In the genomic region with DNA sequence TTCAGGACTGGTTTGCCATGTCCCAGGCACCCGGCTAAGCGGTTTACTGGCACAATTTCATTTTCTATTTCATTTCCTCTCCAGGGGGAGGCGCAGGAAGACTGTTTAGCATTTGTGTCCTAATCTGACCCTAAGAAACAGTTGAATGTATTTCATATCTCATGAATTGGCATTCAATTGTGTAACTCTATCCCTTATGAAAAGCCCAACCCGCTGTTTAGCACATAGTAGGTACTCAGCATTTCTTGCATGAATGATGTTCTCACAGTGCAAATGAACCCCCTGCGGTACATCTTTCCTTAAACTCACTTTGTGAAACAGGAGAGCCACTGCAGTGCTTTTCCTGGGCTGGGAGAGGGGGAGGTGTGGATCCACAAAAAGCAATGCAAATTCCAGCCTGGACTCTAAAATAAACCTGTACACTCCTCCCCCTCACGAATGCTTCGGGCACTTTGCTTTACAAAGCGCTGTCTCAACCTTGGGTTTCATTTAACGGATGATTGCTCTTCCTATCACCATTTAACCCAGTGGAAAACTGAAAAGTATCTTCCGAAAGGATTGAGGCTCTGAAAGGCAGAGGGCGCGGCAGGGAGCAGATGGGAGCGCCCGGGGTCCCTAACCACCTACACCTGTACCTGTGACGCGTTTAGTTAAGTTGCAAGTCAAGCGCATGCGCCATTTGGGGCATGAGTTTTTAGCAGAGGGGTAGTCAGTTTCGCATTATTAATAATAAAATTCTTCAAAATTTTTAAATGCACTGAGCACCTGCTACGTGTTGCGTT, we compare ENCODE assay signal across 9 cellular contexts. TPM values are rescaled to one million over a fixed set of nuclear protein-coding genes. Genes with fewer than 3 reads are reported as not detected.
DNase-seq lines count a peak whose midpoint lies in the region; ATAC-seq and TF ChIP-seq lines count a peak whose summit lies in the region.
"Had no signal": no experiment of that assay in that cellular context is flagged by ENCODE, and none has a peak within 500 bp of the region (broad histone marks: within the 10 kb centered on the region; RNA-seq: fewer than 3 reads in every experiment).

No MANE protein-coding gene starts in this region.

- TF ChIP-seq POLR2A in thyroid gland (IDR thresholded peaks at IDR 0.05): peak in 1 of 2 donors; percentile 47

- CTCF ChIA-PET in activated CD8-positive, alpha-beta T cell treated with anti-CD3 and anti-CD28 coated beads, Interleukin-2, amount 10 ng/mL, durations not matched to agents 7 days and 5 days (lab: Charles Lee): interaction anchor here (0.8 to 2.1 kb wide), 17 partner anchors 9 to 1805 kb away, joined by 3 to 14 read pairs (median 4); a partner anchor contains a TSS

- peaks cover 53% of the 10 kb centered on the region for H3K4me1 ChIP-seq in CD4-positive, CD25-positive, alpha-beta regulatory T cell (ENCODE audit: control insufficient read depth, insufficient read depth, low read length, poor library complexity, severe bottlenecking)
- peaks cover 24 to 40% of the 10 kb centered on the region in 2 donors for H3K4me1 ChIP-seq in thyroid gland

- peaks cover 0 to 2% (median 0%) of the 10 kb centered on the region in 7 donors for H3K9me3 Mint-ChIP-seq in CD4-positive, CD25-positive, alpha-beta regulatory T cell
- no peaks in the 10 kb centered on the region for H3K9me3 Mint-ChIP-seq in activated CD8-positive, alpha-beta T cell treated with anti-CD3 and anti-CD28 coated beads, Interleukin-2, amount 10 ng/mL, durations not matched to agents 7 days and 5 days (ENCODE audit: insufficient read depth)

- peak; percentile 43 to 86 (median 75) for DNase-seq in CD4-positive, CD25-positive, alpha-beta regulatory T cell
- DNase-seq in HS-5 (ENCODE audit: low read depth): peak; percentile 71
- DNase-seq in NCI-H526 treated with DMSO at 0.1 percent for 48 hours (lab: John Stamatoyannopoulos, UW): peak; percentile 85
- DNase-seq in activated CD8-positive, alpha-beta T cell treated with anti-CD3 and anti-CD28 coated beads, Interleukin-2, amount 10 ng/mL, durations not matched to agents 7 days and 5 days: peak; percentile 83
- DNase-seq in epithelial cell of proximal tubule (ENCODE audit: low read depth): no peak
- DNase-seq in mucosa of gallbladder (ENCODE audit: low spot score): peak; percentile 55
- peak; percentile 78 to 83 for DNase-seq in thyroid gland

- intact Hi-C loops in thyroid gland (cut with DNase I): loop anchor here (10.0 kb wide), 1 partner anchor 198 kb away; a partner anchor contains a TSS

- H3K9me3 ChIP-seq in CD4-positive, CD25-positive, alpha-beta regulatory T cell (ENCODE audit: control insufficient read depth in 2 of 2, low read length in 2 of 2): no peaks in the 10 kb centered on the region
- H3K9me3 ChIP-seq in thyroid gland: no peaks in the 10 kb centered on the region

- WGBS in thyroid gland, 2 donors: 2 to 3% methylated on average over 21 of the region's 21 CpGs

- peak overlapping the region; percentile 97 to 98 (median 98) for H3K4me3 Mint-ChIP-seq in CD4-positive, CD25-positive, alpha-beta regulatory T cell
- H3K4me3 Mint-ChIP-seq in activated CD8-positive, alpha-beta T cell treated with anti-CD3 and anti-CD28 coated beads, Interleukin-2, amount 10 ng/mL, durations not matched to agents 7 days and 5 days: peak overlapping the region; percentile 95

- H3K27me3 Mint-ChIP-seq in CD4-positive, CD25-positive, alpha-beta regulatory T cell: peaks cover 13% of the 10 kb centered on the region
- H3K27me3 Mint-ChIP-seq in activated CD8-positive, alpha-beta T cell treated with anti-CD3 and anti-CD28 coated beads, Interleukin-2, amount 10 ng/mL, durations not matched to agents 7 days and 5 days (ENCODE audit: low read depth): no peaks in the 10 kb centered on the region

- TF ChIP-seq CTCF in epithelial cell of proximal tubule (conservative IDR thresholded peaks at IDR 0.05; ENCODE audit: low read depth, low read length) (peak; percentile 61), thyroid gland (IDR thresholded peaks at IDR 0.05) (peak in 4 of 6 experiments; percentile 43 to 76 (median 62))

- peaks cover 22% of the 10 kb centered on the region for H3K36me3 Mint-ChIP-seq in CD4-positive, CD25-positive, alpha-beta regulatory T cell
- H3K36me3 Mint-ChIP-seq in activated CD8-positive, alpha-beta T cell treated with anti-CD3 and anti-CD28 coated beads, Interleukin-2, amount 10 ng/mL, durations not matched to agents 7 days and 5 days (ENCODE audit: low read depth): peaks cover 39% of the 10 kb centered on the region

- peaks cover 20 to 60% (median 36%) of the 10 kb centered on the region in 4 donors for H3K4me1 Mint-ChIP-seq in CD4-positive, CD25-positive, alpha-beta regulatory T cell
- peaks cover 54% of the 10 kb centered on the region for H3K4me1 Mint-ChIP-seq in activated CD8-positive, alpha-beta T cell treated with anti-CD3 and anti-CD28 coated beads, Interleukin-2, amount 10 ng/mL, durations not matched to agents 7 days and 5 days (ENCODE audit: low read depth)

- peak overlapping the region; percentile 53 to 98 (median 90) for H3K27ac Mint-ChIP-seq in CD4-positive, CD25-positive, alpha-beta regulatory T cell
- H3K27ac Mint-ChIP-seq in activated CD8-positive, alpha-beta T cell treated with anti-CD3 and anti-CD28 coated beads, Interleukin-2, amount 10 ng/mL, durations not matched to agents 7 days and 5 days: peak overlapping the region; percentile 92

- peak in 1 of 2 donors; percentile 9 for ATAC-seq in CD4-positive, CD25-positive, alpha-beta regulatory T cell (ENCODE audit: low read depth in 2 of 2)
- ATAC-seq in activated CD8-positive, alpha-beta T cell treated with anti-CD3 and anti-CD28 coated beads, Interleukin-2, amount 10 ng/mL, durations not matched to agents 7 days and 5 days: peak; percentile 26
- no peak for ATAC-seq in HG03457 (IDR thresholded peaks at IDR 0.05; ENCODE audit: unreplicated experiment)

- H3K27ac ChIP-seq in CD4-positive, CD25-positive, alpha-beta regulatory T cell (ENCODE audit: insufficient read depth, low read length, poor library complexity, severe bottlenecking): peak overlapping the region; percentile 71
- H3K27ac ChIP-seq in thyroid gland: peak overlapping the region; percentile 67 to 99 (median 98)

- POLR2A ChIA-PET in activated CD8-positive, alpha-beta T cell treated with anti-CD3 and anti-CD28 coated beads, Interleukin-2, amount 10 ng/mL, durations not matched to agents 7 days and 5 days (lab: Charles Lee): interaction anchor here (0.7 to 3.3 kb wide), 8 partner anchors 15 to 357 kb away, joined by 3 to 32 read pairs (median 5); a partner anchor contains a TSS

- H3K27me3 ChIP-seq in CD4-positive, CD25-positive, alpha-beta regulatory T cell (ENCODE audit: control insufficient read depth, insufficient read depth, low read length): no peaks in the 10 kb centered on the region
- H3K27me3 ChIP-seq in thyroid gland: no peaks in the 10 kb centered on the region

- H3K36me3 ChIP-seq in CD4-positive, CD25-positive, alpha-beta regulatory T cell (ENCODE audit: control insufficient read depth, insufficient read depth, low read length): peaks cover 28% of the 10 kb centered on the region
- H3K36me3 ChIP-seq in thyroid gland: peaks cover 27 to 28% of the 10 kb centered on the region in 2 donors

- H3K4me3 ChIP-seq in CD4-positive, CD25-positive, alpha-beta regulatory T cell (ENCODE audit: low read depth, low read length): peak overlapping the region; percentile 91
- H3K4me3 ChIP-seq in epithelial cell of proximal tubule (ENCODE audit: low read depth, low read length): peak overlapping the region; percentile 96
- H3K4me3 ChIP-seq in thyroid gland (replicated peaks in 1 of 3): peak overlapping the region in 1 of 3 donors; percentile 74

RNA-seq across cellular contexts. Expression of a gene that starts 1.2 kb away (rescaled TPM):
- total RNA-seq in CD4-positive, CD25-positive, alpha-beta regulatory T cell: 2,369 TPM
- polyA plus RNA-seq in CD4-positive, CD25-positive, alpha-beta regulatory T cell: 100 to 1,000 TPM; 564 to 602 (median 587) TPM
- 1,000 to 10,000 TPM; 1,524 to 1,558 TPM for total RNA-seq in activated CD8-positive, alpha-beta T cell treated with anti-CD3 and anti-CD28 coated beads, Interleukin-2, amount 10 ng/mL, durations not matched to agents 7 days and 5 days
- total RNA-seq in epithelial cell of proximal tubule (1,327 and 1,998 TPM in 2 replicates), mucosa of gallbladder (2,245 TPM), thyroid gland (1,000 to 10,000 TPM; 1,432 to 2,189 (median 1,729) TPM)

RNA-seq across cellular contexts. Expression of a gene that starts 15.6 kb away (rescaled TPM):
- 42.3 TPM for total RNA-seq in CD4-positive, CD25-positive, alpha-beta regulatory T cell
- 10 to 100 TPM; 20.7 to 31.3 (median 24.6) TPM for polyA plus RNA-seq in CD4-positive, CD25-positive, alpha-beta regulatory T cell
- total RNA-seq in activated CD8-positive, alpha-beta T cell treated with anti-CD3 and anti-CD28 coated beads, Interleukin-2, amount 10 ng/mL, durations not matched to agents 7 days and 5 days: 10 to 100 TPM; 43.0 to 44.9 TPM
- total RNA-seq in epithelial cell of proximal tubule (112 and 124 TPM in 2 replicates), mucosa of gallbladder (113 TPM), thyroid gland (10 to 100 TPM; 29.6 to 61.7 (median 40.3) TPM)

RNA-seq across cellular contexts. Expression of a gene that starts 21.1 kb away (rescaled TPM):
- 25.4 TPM for total RNA-seq in CD4-positive, CD25-positive, alpha-beta regulatory T cell
- 10 to 100 TPM in 1 of 4 donors, 1 to 10 TPM in 3; 4.1 to 10.4 (median 4.4) TPM for polyA plus RNA-seq in CD4-positive, CD25-positive, alpha-beta regulatory T cell
- 10 to 100 TPM; 34.2 to 35.6 TPM for total RNA-seq in activated CD8-positive, alpha-beta T cell treated with anti-CD3 and anti-CD28 coated beads, Interleukin-2, amount 10 ng/mL, durations not matched to agents 7 days and 5 days
- total RNA-seq in epithelial cell of proximal tubule (26.7 and 31.5 TPM in 2 replicates), mucosa of gallbladder (31.9 TPM), thyroid gland (10 to 100 TPM; 14.7 to 32.3 (median 16.0) TPM)

RNA-seq across cellular contexts. Expression of a gene that starts 53.6 kb away (rescaled TPM):
- not detected for total RNA-seq in CD4-positive, CD25-positive, alpha-beta regulatory T cell
- not detected for polyA plus RNA-seq in CD4-positive, CD25-positive, alpha-beta regulatory T cell
- not detected for total RNA-seq in activated CD8-positive, alpha-beta T cell treated with anti-CD3 and anti-CD28 coated beads, Interleukin-2, amount 10 ng/mL, durations not matched to agents 7 days and 5 days
- total RNA-seq in epithelial cell of proximal tubule (not detected in 2 replicates), mucosa of gallbladder (not detected), thyroid gland (not detected)
- total RNA-seq: T-helper 2 cell treated with Interferon-gamma antibody and Interleukin-4, amounts not matched to agents 100 ng/mL and 5 ng/mL, for 36 hours had no signal
